ENCODE assay signal across 1 cellular context in genomic region chr1:2588661-2589330, GRCh38.
TF ChIP-seq lines count a peak whose summit lies in the region.

No MANE protein-coding gene starts in this region.

TF ChIP-seq in SK-N-SH, 30 proteins besides CTCF, POLR2A, EP300 and RAD21:
- no peak for TF ChIP-seq POLR2AphosphoS5 (IDR thresholded peaks at IDR 0.05; ENCODE audit: low read depth, low read length)
- no peak for TF ChIP-seq GABPA (IDR thresholded peaks at IDR 0.05; ENCODE audit: low read depth)
- no peak for TF ChIP-seq PBX3 (IDR thresholded peaks at IDR 0.05)
- TF ChIP-seq RXRA (IDR thresholded peaks at IDR 0.05; ENCODE audit: borderline replicate concordance, low read depth): no peak
- TF ChIP-seq JUND (IDR thresholded peaks at IDR 0.05): no peak
- no peak for TF ChIP-seq TCF12 (IDR thresholded peaks at IDR 0.05)
- no peak for TF ChIP-seq RFX5 (IDR thresholded peaks at IDR 0.05; ENCODE audit: low read length)
- no peak for TF ChIP-seq MAX (IDR thresholded peaks at IDR 0.05; ENCODE audit: low read depth)
- no peak for TF ChIP-seq REST (IDR thresholded peaks at IDR 0.05; ENCODE audit: low read depth, low read length)
- no peak for TF ChIP-seq USF1 (IDR thresholded peaks at IDR 0.05; ENCODE audit: borderline replicate concordance, low read depth)
- TF ChIP-seq CHD2 (IDR thresholded peaks at IDR 0.05; ENCODE audit: low read length, partially characterized antibody): no peak
- TF ChIP-seq ELF1 (IDR thresholded peaks at IDR 0.05): no peak
- no peak for TF ChIP-seq USF2 (IDR thresholded peaks at IDR 0.05; ENCODE audit: borderline replicate concordance, low read depth, low read length)
TF ChIP-seq in SK-N-SH: peak in this region for 0.
